ENCODE assay signal across 9 cellular contexts in the genomic region with DNA sequence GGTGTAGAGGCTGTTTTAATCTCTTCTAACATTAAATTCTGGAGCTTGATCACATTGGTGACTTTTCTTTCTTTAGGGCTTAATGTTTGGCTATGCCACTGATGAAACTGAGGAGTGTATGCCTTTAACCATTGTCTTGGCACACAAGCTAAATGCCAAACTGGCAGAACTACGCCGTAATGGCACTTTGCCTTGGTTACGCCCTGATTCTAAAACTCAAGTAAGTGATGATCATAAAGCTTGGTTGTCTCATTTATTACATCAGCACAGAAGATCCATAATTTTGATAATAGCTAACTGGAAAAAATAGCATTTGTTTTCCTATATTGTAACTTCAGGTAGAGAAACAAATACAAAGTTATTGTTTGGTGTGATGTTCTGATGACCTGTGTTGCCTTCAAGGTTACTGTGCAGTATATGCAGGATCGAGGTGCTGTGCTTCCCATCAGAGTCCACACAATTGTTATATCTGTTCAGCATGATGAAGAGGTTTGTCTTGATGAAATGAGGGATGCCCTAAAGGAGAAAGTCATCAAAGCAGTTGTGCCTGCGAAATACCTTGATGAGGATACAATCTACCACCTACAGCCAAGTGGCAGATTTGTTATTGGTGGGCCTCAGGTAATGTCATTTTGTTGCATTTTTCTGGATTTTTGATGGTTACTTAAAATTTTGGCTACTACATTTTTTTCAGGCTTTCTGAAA. TPM values are rescaled to one million over a fixed set of nuclear protein-coding genes. Genes with fewer than 3 reads are reported as not detected.
A peak's percentile ranks its signal among the peaks of the same experiment; 100 is the strongest.
DNase-seq lines count a peak whose midpoint lies in the region; ATAC-seq, FAIRE-seq and TF ChIP-seq lines count a peak whose summit lies in the region.
"Had no signal": no experiment of that assay in that cellular context is flagged by ENCODE, and none has a peak within 500 bp of the region (broad histone marks: within the 10 kb centered on the region; RNA-seq: fewer than 3 reads in every experiment).

No MANE protein-coding gene starts in this region.

- peaks cover 40% of the 10 kb centered on the region for H4K20me1 ChIP-seq in K562 (replicated peaks; ENCODE audit: control insufficient read depth, insufficient read depth, low read length)

- H2BK12ac ChIP-seq in mesenchymal stem cell (ENCODE audit: low read length in 2 of 2) = no peak overlapping the region

- H2AK5ac ChIP-seq in mesenchymal stem cell (ENCODE audit: low read length, severe bottlenecking) = no peak overlapping the region

- no peaks in the 10 kb centered on the region for H3K9me3 ChIP-seq in K562 (replicated peaks; ENCODE audit: control insufficient read depth, insufficient read depth, low read depth, low read length)
- no peaks in the 10 kb centered on the region for H3K9me3 ChIP-seq in mesenchymal stem cell (ENCODE audit: control insufficient read depth, low read length)
- no peaks in the 10 kb centered on the region for H3K9me3 ChIP-seq in vagina

- H3K27ac ChIP-seq in K562 (ENCODE audit: extremely low read depth, low read depth, low read length) (peak overlapping the region; percentile 31), mesenchymal stem cell (ENCODE audit: low read length, poor library complexity, severe bottlenecking) (no peak overlapping the region), vagina (peak overlapping the region; percentile 99)

- H3K9me1 ChIP-seq in K562 (ENCODE audit: control insufficient read depth, insufficient read depth, low read length) = peaks cover 3% of the 10 kb centered on the region

- intact Hi-C loops in K562 (cut with micrococcal nuclease) = no loop called here
- intact Hi-C loops in vagina (cut with DNase I) = loop anchor here (10.0 kb wide), 1 partner anchor 63 kb away; the partner anchor contains the start of gene TMEM150A

- H3K4me3 Mint-ChIP-seq in stimulated activated naive CD8-positive, alpha-beta T cell treated with anti-CD3 and anti-CD28 coated beads, Interleukin-15, Interleukin-2, amounts not matched to agents 100 ng/mL and 50 ng/mL, for 24 hours = peak overlapping the region; percentile 99

- H3K14ac ChIP-seq in mesenchymal stem cell (ENCODE audit: low read length in 2 of 2) = no peak overlapping the region

- no peak for TF ChIP-seq RAD21 in K562 (CRISPR knock-in tag; conservative IDR thresholded peaks at IDR 0.05 in 1 of 2, IDR thresholded peaks at IDR 0.05 in 1 of 2)

- H2BK5ac ChIP-seq in mesenchymal stem cell (ENCODE audit: low read depth, low read length, poor library complexity, severe bottlenecking) = no peak overlapping the region

- no peak overlapping the region for H4K8ac ChIP-seq in mesenchymal stem cell (ENCODE audit: low read length)

- peaks cover 53% of the 10 kb centered on the region for H3K4me1 Mint-ChIP-seq in stimulated activated naive CD8-positive, alpha-beta T cell treated with anti-CD3 and anti-CD28 coated beads, Interleukin-15, Interleukin-2, amounts not matched to agents 100 ng/mL and 50 ng/mL, for 24 hours (ENCODE audit: low read depth)

- no peak for ATAC-seq in stimulated activated naive CD8-positive, alpha-beta T cell treated with anti-CD3 and anti-CD28 coated beads, Interleukin-15, Interleukin-2, amounts not matched to agents 100 U/mL and 50 U/mL, for 24 hours
- ATAC-seq in K562 (no peak), HG02642 (IDR thresholded peaks at IDR 0.05; ENCODE audit: poor library complexity, unreplicated experiment) (no peak), HG03135 (IDR thresholded peaks at IDR 0.05; ENCODE audit: unreplicated experiment) (no peak), HG03095 (IDR thresholded peaks at IDR 0.05; ENCODE audit: unreplicated experiment) (no peak)

- peak overlapping the region; percentile 96 for H3K27ac Mint-ChIP-seq in stimulated activated naive CD8-positive, alpha-beta T cell treated with anti-CD3 and anti-CD28 coated beads, Interleukin-15, Interleukin-2, amounts not matched to agents 100 ng/mL and 50 ng/mL, for 24 hours

- H3K18ac ChIP-seq in mesenchymal stem cell (ENCODE audit: low read depth in 1 of 2, low read length in 2 of 2) = no peak overlapping the region

- peak overlapping the region; percentile 98 for H3K4me2 ChIP-seq in K562 (ENCODE audit: insufficient read depth, low read length)
- no peak overlapping the region for H3K4me2 ChIP-seq in mesenchymal stem cell (ENCODE audit: low read length, poor library complexity, severe bottlenecking)

- no peak overlapping the region for H3K23ac ChIP-seq in mesenchymal stem cell (ENCODE audit: low read length in 2 of 2)

- no peaks in the 10 kb centered on the region for H3K9me3 Mint-ChIP-seq in stimulated activated naive CD8-positive, alpha-beta T cell treated with anti-CD3 and anti-CD28 coated beads, Interleukin-15, Interleukin-2, amounts not matched to agents 100 ng/mL and 50 ng/mL, for 24 hours

- no peaks in the 10 kb centered on the region for H3K27me3 ChIP-seq in K562 (ENCODE audit: control insufficient read depth in 2 of 2, insufficient read depth in 2 of 2, low read length in 2 of 2)
- H3K27me3 ChIP-seq in mesenchymal stem cell (ENCODE audit: control insufficient read depth in 1 of 2, insufficient read depth in 1 of 2, low read length in 2 of 2) = no peaks in the 10 kb centered on the region
- H3K27me3 ChIP-seq in vagina = no peaks in the 10 kb centered on the region

- peaks cover 65% of the 10 kb centered on the region for H3K36me3 ChIP-seq in K562 (ENCODE audit: control insufficient read depth, insufficient read depth, low read length)
- H3K36me3 ChIP-seq in mesenchymal stem cell (ENCODE audit: control insufficient read depth in 1 of 2, insufficient read depth in 2 of 2, low read depth in 1 of 2, low read length in 2 of 2) = peaks cover 9 to 67% of the 10 kb centered on the region in 2 experiments
- H3K36me3 ChIP-seq in vagina = peaks cover 0 to 44% of the 10 kb centered on the region in 2 donors

- CTCF ChIA-PET in K562 (lab: Yijun Ruan, JAX; ENCODE audit: low intra/inter-chr PET ratio) = no interaction called here

- no peak for TF ChIP-seq EP300 in K562 (IDR thresholded peaks at IDR 0.05; ENCODE audit: low read length)

- 66% methylated on average over 5 of the region's 5 CpGs for WGBS in K562 (ENCODE audit: insufficient coverage, low coverage, missing lambda C conversion rate)
- 98% methylated on average over 4 of the region's 5 CpGs for WGBS in mesenchymal stem cell

- H2AFZ ChIP-seq in K562 (ENCODE audit: low read depth, low read length) = no peak overlapping the region
- no peak overlapping the region for H2AFZ ChIP-seq in mesenchymal stem cell (ENCODE audit: low read depth, low read length)

- H3K79me2 ChIP-seq in K562 (ENCODE audit: control insufficient read depth, insufficient read depth, low read length) = peaks cover 62% of the 10 kb centered on the region

- DNase-seq in stimulated activated naive CD8-positive, alpha-beta T cell treated with anti-CD3 and anti-CD28 coated beads, Interleukin-15, Interleukin-2, amounts not matched to agents 100 U/mL and 50 U/mL, for 24 hours = no peak
- no peak for DNase-seq in K562 (ENCODE audit: extremely low read depth in 1 of 4, low spot score in 3 of 4)
- DNase-seq in mesenchymal stem cell = no peak
- DNase-seq in vagina (ENCODE audit: extremely low spot score in 2 of 2) = no peak
- DNase-seq: NCI-H1694 treated with DMSO at 0.1 percent for 48 hours had no signal

- TF ChIP-seq POLR2A in K562 (conservative IDR thresholded peaks at IDR 0.05) (peak; percentile 21), vagina (IDR thresholded peaks at IDR 0.05) (no peak)

- peak overlapping the region; percentile 68; the same call in 1 of the 2 replicates for H3K4me3 ChIP-seq in K562
- H3K4me3 ChIP-seq in mesenchymal stem cell (ENCODE audit: insufficient read depth in 1 of 2, low read depth in 1 of 2, low read length in 2 of 2) = peak overlapping the region in 1 of 2 experiments; percentile 98
- peak overlapping the region; percentile 88 to 89 for H3K4me3 ChIP-seq in vagina

- no peak overlapping the region for H2BK15ac ChIP-seq in mesenchymal stem cell (ENCODE audit: low read depth, poor library complexity, severe bottlenecking)

- H3K4ac ChIP-seq in mesenchymal stem cell (ENCODE audit: low read depth in 1 of 2, low read length in 2 of 2) = no peak overlapping the region

- peaks cover 3% of the 10 kb centered on the region for H3K79me1 ChIP-seq in mesenchymal stem cell (replicated peaks; ENCODE audit: low read length, poor library complexity, severe bottlenecking)

- H3K27me3 Mint-ChIP-seq in stimulated activated naive CD8-positive, alpha-beta T cell treated with anti-CD3 and anti-CD28 coated beads, Interleukin-15, Interleukin-2, amounts not matched to agents 100 ng/mL and 50 ng/mL, for 24 hours = no peaks in the 10 kb centered on the region

- BruUV-seq in K562 (replicated peaks; lab: Mats Ljungman, UMichigan) = no TSS peak

- TF ChIP-seq CTCF in K562 (IDR thresholded peaks at IDR 0.05 in 2 of 3, conservative IDR thresholded peaks at IDR 0.05 in 1 of 3; ENCODE audit: insufficient read depth in 2 of 3, low read depth in 1 of 3, low read length in 3 of 3) (no peak), vagina (IDR thresholded peaks at IDR 0.05) (no peak)

- no peak for FAIRE-seq in K562 (lab: Jason Lieb, UNC)

- peak overlapping the region in 1 of 2 experiments; percentile 100; a peak in 2 of 4 replicates for H3K9ac ChIP-seq in K562 (ENCODE audit: insufficient read depth in 1 of 2, low read depth in 2 of 2, low read length in 2 of 2)
- H3K9ac ChIP-seq in mesenchymal stem cell (ENCODE audit: low read length) = peak overlapping the region; percentile 99

- no peak overlapping the region for H4K91ac ChIP-seq in mesenchymal stem cell (ENCODE audit: low read length)

- in situ Hi-C loops in K562 (cut with MboI) = no loop called here

- peaks cover 61% of the 10 kb centered on the region for H3K36me3 Mint-ChIP-seq in stimulated activated naive CD8-positive, alpha-beta T cell treated with anti-CD3 and anti-CD28 coated beads, Interleukin-15, Interleukin-2, amounts not matched to agents 100 ng/mL and 50 ng/mL, for 24 hours (ENCODE audit: low read depth)

- POLR2A ChIA-PET in K562 (lab: Yijun Ruan, JAX) = interaction anchor here (0.6 to 24.3 kb wide), 13 partner anchors 11 to 211 kb away, joined by 4 to 1576 read pairs (median 7); partner anchors contain the start of genes CAPG, GGCX, SH2D6 and VAMP8

- H3K4me1 ChIP-seq in K562 (replicated peaks in 1 of 2; ENCODE audit: control insufficient read depth in 2 of 2, insufficient read depth in 2 of 2, low read length in 2 of 2) = peaks cover 9 to 24% of the 10 kb centered on the region in 2 experiments
- H3K4me1 ChIP-seq in mesenchymal stem cell (ENCODE audit: control insufficient read depth, insufficient read depth, low read depth, low read length) = no peaks in the 10 kb centered on the region
- peaks cover 55% of the 10 kb centered on the region for H3K4me1 ChIP-seq in vagina

- H2BK120ac ChIP-seq in mesenchymal stem cell (ENCODE audit: low read depth, low read length) = no peak overlapping the region

RNA-seq across cellular contexts. Expression of gene MAT2A, which starts 2.9 kb away (rescaled TPM):
- 2,702 and 3,157 TPM in 2 replicates for total RNA-seq in K562 (2011; cell fraction: chromatin; rRNA removed; ENCODE audit: low replicate concordance)
- total RNA-seq in K562 (2011; cell fraction: nucleolus; rRNA removed) = 1,250 and 1,264 TPM in 2 replicates
- total RNA-seq in K562 (2011; cell fraction: nucleoplasm; rRNA removed) = 2,042 and 2,843 TPM in 2 replicates
- total RNA-seq in K562 (2014; rRNA removed) (176 and 192 TPM in 2 replicates), K562 (2014; rRNA removed; fragmentation: Illumina TruSeq; extraction: Trizol) (236 and 242 TPM in 2 replicates), K562 (2015; rRNA removed; fragmentation: Illumina TruSeq; extraction: Trizol) (215 and 240 TPM in 2 replicates), K562 (2021) (376 and 394 TPM in 2 replicates), vagina (177 TPM)
- polyA plus RNA-seq in K562 (2011; rRNA removed) (606 and 1,027 TPM in 2 replicates), K562 (2014; fragmentation: Illumina TruSeq; extraction: Trizol) (324 and 385 TPM in 2 replicates), K562 (2014; fragmentation: Nextera tagmentation; extraction: Ambion mirVana) (100 to 1,000 TPM; 130 to 197 TPM), K562 (2014; rRNA removed) (582 and 610 TPM in 2 replicates)
- 192 and 285 TPM in 2 replicates for polyA plus RNA-seq in K562 (2011; cell fraction: cytosol; rRNA removed)
- 3,295 and 5,994 TPM in 2 replicates for polyA plus RNA-seq in K562 (2011; cell fraction: nucleus; rRNA removed)
- polyA plus RNA-seq in K562 (2012) = 368 and 393 TPM in 2 replicates
- 369 and 549 TPM in 2 replicates for polyA minus RNA-seq in K562 (2011; rRNA and poly(A)+ RNA removed)
- 138 and 165 TPM in 2 replicates for polyA minus RNA-seq in K562 (2011; cell fraction: cytosol; rRNA and poly(A)+ RNA removed)
- polyA minus RNA-seq in K562 (2011; cell fraction: nucleus; rRNA and poly(A)+ RNA removed) = 1,130 and 1,570 TPM in 2 replicates
- polyA plus RNA-seq in mesenchymal stem cell (2013, experiment 1 of 2) = 181 TPM
- 182 TPM for polyA plus RNA-seq in mesenchymal stem cell (2013, experiment 2 of 2)

RNA-seq across cellular contexts. Expression of gene GGCX, which starts 19.4 kb away (rescaled TPM):
- 126 and 226 TPM in 2 replicates for total RNA-seq in K562 (2011; cell fraction: chromatin; rRNA removed; ENCODE audit: low replicate concordance)
- 103 and 119 TPM in 2 replicates for total RNA-seq in K562 (2011; cell fraction: nucleolus; rRNA removed)
- total RNA-seq in K562 (2011; cell fraction: nucleoplasm; rRNA removed) = 111 and 121 TPM in 2 replicates
- total RNA-seq in K562 (2014; rRNA removed) = 14.4 and 18.5 TPM in 2 replicates
- 23.9 and 24.2 TPM in 2 replicates for total RNA-seq in K562 (2014; rRNA removed; fragmentation: Illumina TruSeq; extraction: Trizol)
- 19.7 and 21.2 TPM in 2 replicates for total RNA-seq in K562 (2015; rRNA removed; fragmentation: Illumina TruSeq; extraction: Trizol)
- total RNA-seq in K562 (2021) = 28.1 and 28.4 TPM in 2 replicates
- 12.5 and 29.2 TPM in 2 replicates for polyA plus RNA-seq in K562 (2011; rRNA removed)
- 19.3 and 37.3 TPM in 2 replicates for polyA plus RNA-seq in K562 (2011; cell fraction: cytosol; rRNA removed)
- polyA plus RNA-seq in K562 (2011; cell fraction: nucleus; rRNA removed) = 22.9 and 43.4 TPM in 2 replicates
- 24.5 and 30.1 TPM in 2 replicates for polyA plus RNA-seq in K562 (2012)
- polyA plus RNA-seq in K562 (2014; fragmentation: Illumina TruSeq; extraction: Trizol) = 22.7 and 23.4 TPM in 2 replicates
- 10 to 100 TPM; 46.7 to 47.1 TPM for polyA plus RNA-seq in K562 (2014; fragmentation: Nextera tagmentation; extraction: Ambion mirVana)
- 29.6 and 31.0 TPM in 2 replicates for polyA plus RNA-seq in K562 (2014; rRNA removed)
- 21.2 and 39.3 TPM in 2 replicates for polyA minus RNA-seq in K562 (2011; rRNA and poly(A)+ RNA removed)
- 6.9 and 15.1 TPM in 2 replicates for polyA minus RNA-seq in K562 (2011; cell fraction: cytosol; rRNA and poly(A)+ RNA removed)
- 31.7 and 35.3 TPM in 2 replicates for polyA minus RNA-seq in K562 (2011; cell fraction: nucleus; rRNA and poly(A)+ RNA removed)
- 39.8 TPM for polyA plus RNA-seq in mesenchymal stem cell (2013, experiment 1 of 2)
- polyA plus RNA-seq in mesenchymal stem cell (2013, experiment 2 of 2) = 41.1 TPM
- 18.2 TPM for total RNA-seq in vagina

RNA-seq across cellular contexts. Expression of gene VAMP8, which starts 35.5 kb away (rescaled TPM):
- 24.0 and 36.3 TPM in 2 replicates for total RNA-seq in K562 (2011; cell fraction: chromatin; rRNA removed; ENCODE audit: low replicate concordance)
- total RNA-seq in K562 (2011; cell fraction: nucleolus; rRNA removed) = 32.9 and 36.7 TPM in 2 replicates
- 35.9 and 47.3 TPM in 2 replicates for total RNA-seq in K562 (2011; cell fraction: nucleoplasm; rRNA removed)
- total RNA-seq in K562 (2014; rRNA removed) (146 and 183 TPM in 2 replicates), K562 (2014; rRNA removed; fragmentation: Illumina TruSeq; extraction: Trizol) (107 and 129 TPM in 2 replicates), K562 (2015; rRNA removed; fragmentation: Illumina TruSeq; extraction: Trizol) (96.4 and 109 TPM in 2 replicates), K562 (2021) (140 and 149 TPM in 2 replicates), vagina (46.2 TPM)
- polyA plus RNA-seq in K562 (2011; rRNA removed) (184 and 340 TPM in 2 replicates), K562 (2014; fragmentation: Illumina TruSeq; extraction: Trizol) (301 and 302 TPM in 2 replicates), K562 (2014; fragmentation: Nextera tagmentation; extraction: Ambion mirVana) (100 to 1,000 TPM; 566 to 571 TPM), K562 (2014; rRNA removed) (248 and 255 TPM in 2 replicates)
- polyA plus RNA-seq in K562 (2011; cell fraction: cytosol; rRNA removed) = 266 and 268 TPM in 2 replicates
- 98.3 and 102 TPM in 2 replicates for polyA plus RNA-seq in K562 (2011; cell fraction: nucleus; rRNA removed)
- 193 and 225 TPM in 2 replicates for polyA plus RNA-seq in K562 (2012)
- polyA minus RNA-seq in K562 (2011; rRNA and poly(A)+ RNA removed) = 89.7 and 134 TPM in 2 replicates
- 26.2 and 47.2 TPM in 2 replicates for polyA minus RNA-seq in K562 (2011; cell fraction: cytosol; rRNA and poly(A)+ RNA removed)
- 16.0 and 18.9 TPM in 2 replicates for polyA minus RNA-seq in K562 (2011; cell fraction: nucleus; rRNA and poly(A)+ RNA removed)
- 11.3 TPM for polyA plus RNA-seq in mesenchymal stem cell (2013, experiment 1 of 2)
- 11.9 TPM for polyA plus RNA-seq in mesenchymal stem cell (2013, experiment 2 of 2)

RNA-seq across cellular contexts. Expression of gene VAMP5, which starts 42.3 kb away (rescaled TPM):
- 0.74 and 3.7 TPM in 2 replicates for total RNA-seq in K562 (2011; cell fraction: chromatin; rRNA removed; ENCODE audit: low replicate concordance)
- total RNA-seq in K562 (2011; cell fraction: nucleolus; rRNA removed) = 2.6 and 4.3 TPM in 2 replicates
- 1.8 and 2.7 TPM in 2 replicates for total RNA-seq in K562 (2011; cell fraction: nucleoplasm; rRNA removed)
- total RNA-seq in K562 (2014; rRNA removed) (0.41 and 0.59 TPM in 2 replicates), K562 (2014; rRNA removed; fragmentation: Illumina TruSeq; extraction: Trizol) (not detected in 2 replicates), K562 (2015; rRNA removed; fragmentation: Illumina TruSeq; extraction: Trizol) (not detected in 2 replicates), K562 (2021) (0.85 and 1.1 TPM in 2 replicates), vagina (42.5 TPM)
- polyA plus RNA-seq in K562 (2011; rRNA removed) (1.5 and 1.9 TPM in 2 replicates), K562 (2014; fragmentation: Illumina TruSeq; extraction: Trizol) (0.39 and 0.54 TPM in 2 replicates), K562 (2014; fragmentation: Nextera tagmentation; extraction: Ambion mirVana) (1 to 10 TPM; 1.5 to 1.9 TPM), K562 (2014; rRNA removed) (0.34 and 1.5 TPM in 2 replicates)
- 2.1 and 2.8 TPM in 2 replicates for polyA plus RNA-seq in K562 (2011; cell fraction: cytosol; rRNA removed)
- 4.2 and 6.3 TPM in 2 replicates for polyA plus RNA-seq in K562 (2011; cell fraction: nucleus; rRNA removed)
- polyA plus RNA-seq in K562 (2012) = 0.68 and 4.7 TPM in 2 replicates
- polyA minus RNA-seq in K562 (2011; rRNA and poly(A)+ RNA removed) = 1.3 and 2.5 TPM in 2 replicates
- polyA minus RNA-seq in K562 (2011; cell fraction: cytosol; rRNA and poly(A)+ RNA removed) = not detected in 2 replicates
- 0.54 and 0.78 TPM in 2 replicates for polyA minus RNA-seq in K562 (2011; cell fraction: nucleus; rRNA and poly(A)+ RNA removed)
- polyA plus RNA-seq in mesenchymal stem cell (2013, experiment 1 of 2) = 23.5 TPM
- 25.7 TPM for polyA plus RNA-seq in mesenchymal stem cell (2013, experiment 2 of 2)

RNA-seq across cellular contexts. Expression of gene RNF181, which starts 53.6 kb away (rescaled TPM):
- total RNA-seq in K562 (2011; cell fraction: chromatin; rRNA removed; ENCODE audit: low replicate concordance) = 76.8 and 189 TPM in 2 replicates
- total RNA-seq in K562 (2011; cell fraction: nucleolus; rRNA removed) = 209 and 223 TPM in 2 replicates
- total RNA-seq in K562 (2011; cell fraction: nucleoplasm; rRNA removed) = 148 and 152 TPM in 2 replicates
- total RNA-seq in K562 (2014; rRNA removed) = 189 and 243 TPM in 2 replicates
- 181 and 208 TPM in 2 replicates for total RNA-seq in K562 (2014; rRNA removed; fragmentation: Illumina TruSeq; extraction: Trizol)
- total RNA-seq in K562 (2015; rRNA removed; fragmentation: Illumina TruSeq; extraction: Trizol) = 150 and 156 TPM in 2 replicates
- total RNA-seq in K562 (2021) = 139 and 158 TPM in 2 replicates
- 324 and 492 TPM in 2 replicates for polyA plus RNA-seq in K562 (2011; rRNA removed)
- polyA plus RNA-seq in K562 (2011; cell fraction: cytosol; rRNA removed) = 513 and 736 TPM in 2 replicates
- polyA plus RNA-seq in K562 (2011; cell fraction: nucleus; rRNA removed) = 354 and 425 TPM in 2 replicates
- polyA plus RNA-seq in K562 (2012) = 249 and 379 TPM in 2 replicates
- 253 and 256 TPM in 2 replicates for polyA plus RNA-seq in K562 (2014; fragmentation: Illumina TruSeq; extraction: Trizol)
- polyA plus RNA-seq in K562 (2014; fragmentation: Nextera tagmentation; extraction: Ambion mirVana) = 100 to 1,000 TPM; 425 to 485 TPM
- polyA plus RNA-seq in K562 (2014; rRNA removed) = 289 and 334 TPM in 2 replicates
- 88.4 and 169 TPM in 2 replicates for polyA minus RNA-seq in K562 (2011; rRNA and poly(A)+ RNA removed)
- 40.6 and 67.6 TPM in 2 replicates for polyA minus RNA-seq in K562 (2011; cell fraction: cytosol; rRNA and poly(A)+ RNA removed)
- 58.2 and 63.7 TPM in 2 replicates for polyA minus RNA-seq in K562 (2011; cell fraction: nucleus; rRNA and poly(A)+ RNA removed)
- 229 TPM for polyA plus RNA-seq in mesenchymal stem cell (2013, experiment 1 of 2)
- 235 TPM for polyA plus RNA-seq in mesenchymal stem cell (2013, experiment 2 of 2)
- 107 TPM for total RNA-seq in vagina
